ENCODE assay signal across 11 cellular contexts in genomic region chr7:17152698-17153097, GRCh38.
DNase-seq lines count a peak whose midpoint lies in the region; ATAC-seq and TF ChIP-seq lines count a peak whose summit lies in the region.
"Had no signal": no experiment of that assay in that cellular context is flagged by ENCODE, and none has a peak within 500 bp of the region (broad histone marks: within the 10 kb centered on the region; RNA-seq: fewer than 3 reads in every experiment).

No MANE protein-coding gene starts in this region.

- H3K9me3 Mint-ChIP-seq in CD14-positive monocyte = no peaks in the 10 kb centered on the region
- peaks cover 32% of the 10 kb centered on the region for H3K9me3 Mint-ChIP-seq in T-helper 2 cell treated with Interferon-gamma antibody and Interleukin-4, amounts not matched to agents 5 μg/mL and 100 μg/mL, for 36 hours

- peak; percentile 52 for ATAC-seq in GM19351 (IDR thresholded peaks at IDR 0.05; ENCODE audit: unreplicated experiment)
- ATAC-seq in HG03097 (IDR thresholded peaks at IDR 0.05; ENCODE audit: low FRiP score, unreplicated experiment) = peak; percentile 40

- H3K27ac Mint-ChIP-seq in CD14-positive monocyte = peak overlapping the region; percentile 96 to 99 (median 98)
- peak overlapping the region; percentile 67 for H3K27ac Mint-ChIP-seq in T-helper 2 cell treated with Interferon-gamma antibody and Interleukin-4, amounts not matched to agents 5 μg/mL and 100 μg/mL, for 36 hours

- peaks cover 0 to 3% of the 10 kb centered on the region in 2 donors for H3K36me3 Mint-ChIP-seq in CD14-positive monocyte
- peaks cover 14% of the 10 kb centered on the region for H3K36me3 Mint-ChIP-seq in T-helper 2 cell treated with Interferon-gamma antibody and Interleukin-4, amounts not matched to agents 5 μg/mL and 100 μg/mL, for 36 hours (ENCODE audit: low read depth)

- H3K27me3 Mint-ChIP-seq in CD14-positive monocyte (ENCODE audit: low read depth in 3 of 3) = no peaks in the 10 kb centered on the region
- no peaks in the 10 kb centered on the region for H3K27me3 Mint-ChIP-seq in T-helper 2 cell treated with Interferon-gamma antibody and Interleukin-4, amounts not matched to agents 5 μg/mL and 100 μg/mL, for 36 hours (ENCODE audit: low read depth)

- DNase-seq in CD14-positive monocyte (ENCODE audit: low spot score) = peak; percentile 83
- no peak for DNase-seq in T-helper 2 cell treated with Interferon-gamma antibody and Interleukin-4, amounts not matched to agents 5 μg/mL and 100 μg/mL, for 36 hours (ENCODE audit: low spot score)
- no peak for DNase-seq in COLO668 (lab: John Stamatoyannopoulos, UW; ENCODE audit: unreplicated experiment)
- DNase-seq in GM19240 (ENCODE audit: insufficient read length, low spot score) = no peak
- no peak for DNase-seq in GDM1 (lab: John Stamatoyannopoulos, UW)
- no peak for DNase-seq in effector CD4-positive, alpha-beta T cell
- DNase-seq: activated naive CD4-positive, alpha-beta T cell; dermis blood vessel endothelial cell; glutamatergic neuron had no signal

- intact Hi-C loops in CD14-positive monocyte (cut with micrococcal nuclease) = loop anchor here (2.0 to 10.0 kb wide), 4 partner anchors 80 to 146 kb away; partner anchors contain the start of gene AHR (in 1 of the 2)

- no peak for TF ChIP-seq CTCF in CD14-positive monocyte (IDR thresholded peaks at IDR 0.05)

- peaks cover 49% of the 10 kb centered on the region for H3K4me1 Mint-ChIP-seq in CD14-positive monocyte
- peaks cover 58% of the 10 kb centered on the region for H3K4me1 Mint-ChIP-seq in T-helper 2 cell treated with Interferon-gamma antibody and Interleukin-4, amounts not matched to agents 5 μg/mL and 100 μg/mL, for 36 hours (ENCODE audit: low read depth)

- H3K4me3 Mint-ChIP-seq in CD14-positive monocyte = peak overlapping the region in 1 of 2 donors; percentile 76
- H3K4me3 Mint-ChIP-seq in T-helper 2 cell treated with Interferon-gamma antibody and Interleukin-4, amounts not matched to agents 5 μg/mL and 100 μg/mL, for 36 hours = peak overlapping the region; percentile 7
